Comparison of ENCODE assay signal across 23 cellular contexts in the genomic region with DNA sequence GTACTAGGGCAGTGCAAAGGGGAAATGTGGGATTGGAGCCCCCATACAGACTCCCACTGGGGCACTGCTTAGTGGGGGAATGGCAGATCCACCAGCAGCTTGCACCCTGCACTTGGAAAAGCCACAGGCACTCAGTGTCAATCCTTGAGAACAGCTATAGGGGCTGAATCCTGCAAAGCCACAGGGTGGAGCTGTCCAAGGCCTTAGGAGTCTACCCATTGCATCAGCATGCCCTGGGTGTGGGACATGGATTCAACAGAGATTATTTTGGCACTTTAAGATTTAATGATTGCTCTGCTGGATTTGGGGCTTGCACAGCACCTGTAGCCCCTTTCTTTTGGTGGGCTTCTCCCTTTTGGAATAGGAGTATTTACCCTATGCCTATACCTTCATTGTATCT. TPM values are rescaled to one million over a fixed set of nuclear protein-coding genes. Genes with fewer than 3 reads are reported as not detected.
A peak's percentile ranks its signal among the peaks of the same experiment; 100 is the strongest.
DNase-seq lines count a peak whose midpoint lies in the region; ATAC-seq, FAIRE-seq and TF ChIP-seq lines count a peak whose summit lies in the region.
"Had no signal": no experiment of that assay in that cellular context is flagged by ENCODE, and none has a peak within 500 bp of the region (broad histone marks: within the 10 kb centered on the region; RNA-seq: fewer than 3 reads in every experiment).

No MANE protein-coding gene starts in this region.

- H3K27me3 ChIP-seq in A673 (replicated peaks; ENCODE audit: insufficient read depth, low read depth, low read length, poor library complexity): no peaks in the 10 kb centered on the region
- H3K27me3 ChIP-seq in K562 (ENCODE audit: control insufficient read depth in 2 of 2, insufficient read depth in 2 of 2, low read length in 2 of 2): no peaks in the 10 kb centered on the region
- no peaks in the 10 kb centered on the region for H3K27me3 ChIP-seq in endodermal cell (ENCODE audit: control insufficient read depth, insufficient read depth, low read length, poor library complexity, severe bottlenecking)
- H3K27me3 ChIP-seq: BLaER1 treated with 17β-estradiol and CSF1 and Interleukin-3, amounts not matched to agents 10 nM and 100 nM had no signal

- TF ChIP-seq EP300 in K562 (IDR thresholded peaks at IDR 0.05; ENCODE audit: low read length): no peak

- BruUV-seq in A673 (replicated peaks; lab: Mats Ljungman, UMichigan): no TSS peak
- no TSS peak for BruUV-seq in K562 (replicated peaks; lab: Mats Ljungman, UMichigan)

- H3K9me3 ChIP-seq in A673 (ENCODE audit: low read depth, low read length, poor library complexity, severe bottlenecking) (no peaks in the 10 kb centered on the region), K562 (replicated peaks; ENCODE audit: control insufficient read depth, insufficient read depth, low read depth, low read length) (no peaks in the 10 kb centered on the region; the same call in 1 of the 2 replicates), endodermal cell (ENCODE audit: control insufficient read depth, low read length) (peaks cover 78% of the 10 kb centered on the region)

- no peak for FAIRE-seq in K562 (lab: Jason Lieb, UNC)
- FAIRE-seq: A204.1, GM12878, GM12892, GM18507 had no signal

- intact Hi-C loops in A673 (cut with micrococcal nuclease; ENCODE audit: unreplicated experiment): loop anchor here (10.0 kb wide), 1 partner anchor 348 kb away; no protein-coding TSS in a partner anchor
- intact Hi-C loops in K562 (cut with micrococcal nuclease): no loop called here

- H3K27ac Mint-ChIP-seq in endodermal cell: no peak overlapping the region
- H3K27ac Mint-ChIP-seq: B cell; CD4-positive, alpha-beta T cell; CD8-positive, alpha-beta T cell had no signal

- ATAC-seq in K562 (peak; percentile 56; the same call in 2 of the 3 replicates), GM21381 (IDR thresholded peaks at IDR 0.05; ENCODE audit: unreplicated experiment) (no peak)
- ATAC-seq: CD8-positive, alpha-beta T cell; GM12878 had no signal

- no peaks in the 10 kb centered on the region for H3K27me3 Mint-ChIP-seq in endodermal cell (ENCODE audit: insufficient read depth)
- H3K27me3 Mint-ChIP-seq: B cell; CD4-positive, alpha-beta T cell had no signal

- no peak for TF ChIP-seq POLR2A in K562 (conservative IDR thresholded peaks at IDR 0.05)

- H4K20me1 ChIP-seq in K562 (replicated peaks; ENCODE audit: control insufficient read depth, insufficient read depth, low read length): no peaks in the 10 kb centered on the region
- H4K20me1 ChIP-seq: BLaER1 treated with 17β-estradiol and CSF1 and Interleukin-3, amounts not matched to agents 10 nM and 100 nM had no signal

- H3K79me2 ChIP-seq in K562 (ENCODE audit: control insufficient read depth, insufficient read depth, low read length): no peaks in the 10 kb centered on the region

- H3K36me3 ChIP-seq in A673 (ENCODE audit: insufficient read depth, low read length, poor library complexity, severe bottlenecking) (no peaks in the 10 kb centered on the region), K562 (ENCODE audit: control insufficient read depth, insufficient read depth, low read length) (no peaks in the 10 kb centered on the region), endodermal cell (ENCODE audit: control insufficient read depth, insufficient read depth, low read length) (peaks cover 28% of the 10 kb centered on the region)

- TF ChIP-seq CTCF in A673 (conservative IDR thresholded peaks at IDR 0.05; ENCODE audit: low read depth, low read length) (peak; percentile 15; the same call in 1 of the 2 replicates), K562 (IDR thresholded peaks at IDR 0.05 in 2 of 3, conservative IDR thresholded peaks at IDR 0.05 in 1 of 3; ENCODE audit: insufficient read depth in 2 of 3, low read depth in 1 of 3, low read length in 3 of 3) (0 out of 6 replicates have a peak, but pooled peaks of 1 of the 3 experiments have one; percentile 7), endodermal cell (conservative IDR thresholded peaks at IDR 0.05) (no peak)

- peaks cover 45% of the 10 kb centered on the region for H3K9me3 Mint-ChIP-seq in endodermal cell

- no peak overlapping the region for H2AFZ ChIP-seq in K562 (ENCODE audit: low read depth, low read length)

- no peak overlapping the region for H3K4me3 Mint-ChIP-seq in endodermal cell
- H3K4me3 Mint-ChIP-seq: B cell; CD4-positive, alpha-beta T cell; CD8-positive, alpha-beta T cell had no signal

- H3K4me2 ChIP-seq in K562 (ENCODE audit: insufficient read depth, low read length): no peak overlapping the region
- H3K4me2 ChIP-seq: BLaER1 treated with 17β-estradiol and CSF1 and Interleukin-3, amounts not matched to agents 10 nM and 100 nM had no signal

- H3K9ac ChIP-seq in K562 (ENCODE audit: insufficient read depth in 1 of 2, low read depth in 2 of 2, low read length in 2 of 2): no peak overlapping the region
- no peak overlapping the region for H3K9ac ChIP-seq in endodermal cell (ENCODE audit: extremely low read depth, low read length, poor library complexity, severe bottlenecking)
- H3K9ac ChIP-seq: BLaER1 treated with 17β-estradiol and CSF1 and Interleukin-3, amounts not matched to agents 10 nM and 100 nM had no signal

- H3K4me1 ChIP-seq in A673 (ENCODE audit: insufficient read depth, low read length, poor library complexity, severe bottlenecking) (no peaks in the 10 kb centered on the region), K562 (replicated peaks in 1 of 2; ENCODE audit: control insufficient read depth in 2 of 2, insufficient read depth in 2 of 2, low read length in 2 of 2) (no peaks in the 10 kb centered on the region; a peak in 1 of 5 replicates), endodermal cell (ENCODE audit: control insufficient read depth, insufficient read depth, low read length) (no peaks in the 10 kb centered on the region)
- H3K4me1 ChIP-seq: BLaER1 treated with 17β-estradiol and CSF1 and Interleukin-3, amounts not matched to agents 10 nM and 100 nM had no signal

- H3K36me3 Mint-ChIP-seq in endodermal cell (ENCODE audit: low read depth): peaks cover 23% of the 10 kb centered on the region

- CTCF ChIA-PET in A673 (lab: Charles Lee) (no interaction called here), K562 (lab: Yijun Ruan, JAX; ENCODE audit: low intra/inter-chr PET ratio) (interaction anchor here (0.5 kb wide), 1 partner anchor 625 kb away, joined by 3 read pairs; no protein-coding TSS in a partner anchor)

- POLR2A ChIA-PET in A673 (lab: Charles Lee; ENCODE audit: low non-redundant PET): no interaction called here
- POLR2A ChIA-PET in K562 (lab: Yijun Ruan, JAX): no interaction called here

- H3K4me3 ChIP-seq in A673 (ENCODE audit: low read depth, low read length, poor library complexity, severe bottlenecking) (no peak overlapping the region), K562 (no peak overlapping the region), endodermal cell (ENCODE audit: low read length) (peak overlapping the region; percentile 55)
- H3K4me3 ChIP-seq: GM12878 had no signal

- TF ChIP-seq RAD21 in K562 (CRISPR knock-in tag; conservative IDR thresholded peaks at IDR 0.05 in 1 of 2, IDR thresholded peaks at IDR 0.05 in 1 of 2): no peak

- peaks cover 10% of the 10 kb centered on the region for H3K4me1 Mint-ChIP-seq in endodermal cell
- H3K4me1 Mint-ChIP-seq: B cell had no signal

- H3K27ac ChIP-seq in A673 (ENCODE audit: low read depth, low read length, poor library complexity, severe bottlenecking) (no peak overlapping the region), K562 (ENCODE audit: extremely low read depth, low read depth, low read length) (no peak overlapping the region), endodermal cell (ENCODE audit: low read depth, low read length) (no peak overlapping the region)
- H3K27ac ChIP-seq: BLaER1 treated with 17β-estradiol and CSF1 and Interleukin-3, amounts not matched to agents 10 nM and 100 nM; C4-2B had no signal

- in situ Hi-C loops in K562 (cut with MboI): no loop called here

- DNase-seq in A673 (ENCODE audit: low spot score): no peak
- DNase-seq in K562 (ENCODE audit: extremely low read depth in 1 of 4, low spot score in 3 of 4): no peak
- no peak for DNase-seq in endodermal cell
- DNase-seq in SKM-1 treated with dmso at 0.1 percent for 144 hours (lab: John Stamatoyannopoulos, UW; ENCODE audit: unreplicated experiment): no peak
- DNase-seq: 8988T; AML-193; CD4-positive, alpha-beta T cell; CD8-positive, alpha-beta T cell; DMS 273 treated with DMSO at 0.1 percent for 48 hours; DMS153; DMS53; DMS79; DND-41; EL; GDM1 had no signal

- H3K9me1 ChIP-seq in K562 (ENCODE audit: control insufficient read depth, insufficient read depth, low read length): no peaks in the 10 kb centered on the region

RNA-seq across cellular contexts. Expression of gene ZNF24, which starts 8.6 kb away (rescaled TPM):
- total RNA-seq in A673 (2021) (59.8 and 63.3 TPM in 2 replicates), K562 (2014; rRNA removed) (32.4 and 36.9 TPM in 2 replicates), K562 (2014; rRNA removed; fragmentation: Illumina TruSeq; extraction: Trizol) (67.4 and 76.1 TPM in 2 replicates), K562 (2015; rRNA removed; fragmentation: Illumina TruSeq; extraction: Trizol) (59.4 and 64.1 TPM in 2 replicates), K562 (2021) (69.8 and 72.8 TPM in 2 replicates), endodermal cell (10 to 100 TPM; 74.7 to 92.1 TPM)
- total RNA-seq in K562 (2011; cell fraction: chromatin; rRNA removed; ENCODE audit: low replicate concordance): 27.7 and 57.5 TPM in 2 replicates
- total RNA-seq in K562 (2011; cell fraction: nucleolus; rRNA removed): 17.0 and 21.7 TPM in 2 replicates
- total RNA-seq in K562 (2011; cell fraction: nucleoplasm; rRNA removed): 38.3 and 54.1 TPM in 2 replicates
- polyA plus RNA-seq in K562 (2011; rRNA removed) (51.8 and 54.1 TPM in 2 replicates), K562 (2014; fragmentation: Illumina TruSeq; extraction: Trizol) (43.7 and 52.3 TPM in 2 replicates), K562 (2014; fragmentation: Nextera tagmentation; extraction: Ambion mirVana) (10 to 100 TPM; 51.6 to 72.2 TPM), K562 (2014; rRNA removed) (33.7 and 35.7 TPM in 2 replicates)
- polyA plus RNA-seq in K562 (2011; cell fraction: cytosol; rRNA removed): 8.4 and 26.9 TPM in 2 replicates
- 43.7 and 72.4 TPM in 2 replicates for polyA plus RNA-seq in K562 (2011; cell fraction: nucleus; rRNA removed)
- 36.9 and 43.6 TPM in 2 replicates for polyA plus RNA-seq in K562 (2012)
- 77.5 and 93.1 TPM in 2 replicates for polyA minus RNA-seq in K562 (2011; rRNA and poly(A)+ RNA removed)
- 20.0 and 25.0 TPM in 2 replicates for polyA minus RNA-seq in K562 (2011; cell fraction: cytosol; rRNA and poly(A)+ RNA removed)
- 35.1 and 73.0 TPM in 2 replicates for polyA minus RNA-seq in K562 (2011; cell fraction: nucleus; rRNA and poly(A)+ RNA removed)
- 52.9 TPM for polyA plus RNA-seq in endodermal cell (2013, experiment 1 of 2)
- polyA plus RNA-seq in endodermal cell (2013, experiment 2 of 2): 53.0 TPM

RNA-seq across cellular contexts. Expression of gene ZNF396, which starts 24.4 kb away (rescaled TPM):
- total RNA-seq in A673 (2021) (0.84 and 0.94 TPM in 2 replicates), K562 (2014; rRNA removed) (0.73 and 1.6 TPM in 2 replicates), K562 (2014; rRNA removed; fragmentation: Illumina TruSeq; extraction: Trizol) (2.1 and 2.4 TPM in 2 replicates), K562 (2015; rRNA removed; fragmentation: Illumina TruSeq; extraction: Trizol) (1.3 and 1.4 TPM in 2 replicates), K562 (2021) (1.2 and 2.0 TPM in 2 replicates), endodermal cell (1 to 10 TPM; 5.4 to 8.5 TPM)
- total RNA-seq in K562 (2011; cell fraction: chromatin; rRNA removed; ENCODE audit: low replicate concordance): 1.9 and 3.1 TPM in 2 replicates
- total RNA-seq in K562 (2011; cell fraction: nucleolus; rRNA removed): 2.2 and 3.2 TPM in 2 replicates
- total RNA-seq in K562 (2011; cell fraction: nucleoplasm; rRNA removed): 2.9 and 4.5 TPM in 2 replicates
- polyA plus RNA-seq in K562 (2011; rRNA removed) (1.6 and 1.9 TPM in 2 replicates), K562 (2014; fragmentation: Illumina TruSeq; extraction: Trizol) (1.9 and 2.1 TPM in 2 replicates), K562 (2014; fragmentation: Nextera tagmentation; extraction: Ambion mirVana) (1 to 10 TPM; 2.0 to 2.3 TPM), K562 (2014; rRNA removed) (1.3 and 1.9 TPM in 2 replicates)
- 0.40 and 0.80 TPM in 2 replicates for polyA plus RNA-seq in K562 (2011; cell fraction: cytosol; rRNA removed)
- polyA plus RNA-seq in K562 (2011; cell fraction: nucleus; rRNA removed): 0.50 and 0.84 TPM in 2 replicates
- polyA plus RNA-seq in K562 (2012): 1.3 and 3.4 TPM in 2 replicates
- 1.7 and 3.0 TPM in 2 replicates for polyA minus RNA-seq in K562 (2011; rRNA and poly(A)+ RNA removed)
- 0.73 and 0.86 TPM in 2 replicates for polyA minus RNA-seq in K562 (2011; cell fraction: cytosol; rRNA and poly(A)+ RNA removed)
- 1.1 and 3.8 TPM in 2 replicates for polyA minus RNA-seq in K562 (2011; cell fraction: nucleus; rRNA and poly(A)+ RNA removed)
- polyA plus RNA-seq in endodermal cell (2013, experiment 1 of 2): 3.2 TPM
- 3.1 TPM for polyA plus RNA-seq in endodermal cell (2013, experiment 2 of 2)
- total RNA-seq: CD8-positive, alpha-beta T cell had no signal
